Comparison of ENCODE assay signal across 15 cellular contexts in the genomic region with DNA sequence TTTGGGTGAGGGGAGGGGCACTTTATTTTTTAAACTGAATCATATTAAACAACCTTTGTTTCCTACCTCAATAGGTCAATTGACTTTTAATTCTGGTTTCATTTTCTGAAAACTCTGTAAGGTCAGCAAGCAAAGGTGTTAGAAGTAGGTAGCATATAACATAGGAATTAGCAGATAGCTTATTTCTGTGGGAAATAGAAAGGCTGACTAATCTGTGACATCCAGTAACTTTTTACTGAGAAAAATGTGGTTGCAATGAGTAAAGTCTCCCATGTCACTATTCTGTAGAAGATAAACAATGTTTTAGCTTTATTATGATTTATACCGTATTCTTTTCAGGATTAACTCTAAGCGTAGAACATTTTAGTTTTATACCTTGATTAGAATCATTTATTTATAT.
DNase-seq lines count a peak whose midpoint lies in the region; ATAC-seq and TF ChIP-seq lines count a peak whose summit lies in the region.
"Had no signal": no experiment of that assay in that cellular context is flagged by ENCODE, and none has a peak within 500 bp of the region (broad histone marks: within the 10 kb centered on the region; RNA-seq: fewer than 3 reads in every experiment).

No MANE protein-coding gene starts in this region.

- DNase-seq in activated CD4-positive, alpha-beta T cell treated with anti-CD3 and anti-CD28 coated beads, Interleukin-2, amount 10 ng/mL, durations not matched to agents 24 days and 14 days, result no peak
- DNase-seq in activated CD4-positive, alpha-beta T cell treated with anti-CD3 and anti-CD28 coated beads for 48 hours, result no peak
- DNase-seq in AG09309 (ENCODE audit: low read depth), result peak; percentile 18
- no peak for DNase-seq in T-helper 2 cell treated with Interferon-gamma antibody and Interleukin-4, amounts not matched to agents 5 μg/mL and 100 μg/mL, for 36 hours (ENCODE audit: low spot score)
- peak; percentile 15 for DNase-seq in fibroblast of the aortic adventitia (ENCODE audit: low read depth)
- DNase-seq in NCI-H2196 treated with DMSO at 0.1 percent for 48 hours (lab: John Stamatoyannopoulos, UW; ENCODE audit: unreplicated experiment), result no peak
- no peak for DNase-seq in NCI-H774 (lab: John Stamatoyannopoulos, UW)
- DNase-seq: Calu3, DMS79, NCI-H1436 treated with DMSO at 0.1 percent for 48 hours, NCI-H226, NCI-H526 had no signal

- H3K36me3 Mint-ChIP-seq in activated CD4-positive, alpha-beta T cell treated with anti-CD3 and anti-CD28 coated beads, Interleukin-2, amount 10 ng/mL, durations not matched to agents 24 days and 14 days (ENCODE audit: low read depth), result peaks cover 2% of the 10 kb centered on the region
- peaks cover 2% of the 10 kb centered on the region for H3K36me3 Mint-ChIP-seq in T-helper 2 cell treated with Interferon-gamma antibody and Interleukin-4, amounts not matched to agents 5 μg/mL and 100 μg/mL, for 36 hours (ENCODE audit: low read depth)
- H3K36me3 Mint-ChIP-seq: CD14-positive monocyte had no signal

- intact Hi-C loops in activated CD4-positive, alpha-beta T cell treated with anti-CD3 and anti-CD28 coated beads, Interleukin-2, amount 10 ng/mL, durations not matched to agents 24 days and 14 days (cut with micrococcal nuclease), result loop anchor here (1.0 to 5.0 kb wide), 6 partner anchors 39 to 240 kb away; a partner anchor contains a TSS

- no peak for TF ChIP-seq CTCF in AG09309 (IDR thresholded peaks at IDR 0.05; ENCODE audit: control insufficient read depth, insufficient read depth, low read depth, low read length, missing control alignments)
- TF ChIP-seq CTCF in fibroblast of the aortic adventitia (IDR thresholded peaks at IDR 0.05; ENCODE audit: insufficient read depth, low read length), result no peak

- H3K4me3 Mint-ChIP-seq in activated CD4-positive, alpha-beta T cell treated with anti-CD3 and anti-CD28 coated beads, Interleukin-2, amount 10 ng/mL, durations not matched to agents 24 days and 14 days, result no peak overlapping the region
- peak overlapping the region; percentile 14 for H3K4me3 Mint-ChIP-seq in T-helper 2 cell treated with Interferon-gamma antibody and Interleukin-4, amounts not matched to agents 5 μg/mL and 100 μg/mL, for 36 hours
- H3K4me3 Mint-ChIP-seq: CD14-positive monocyte had no signal

- peaks cover 16% of the 10 kb centered on the region for H3K9me3 Mint-ChIP-seq in activated CD4-positive, alpha-beta T cell treated with anti-CD3 and anti-CD28 coated beads, Interleukin-2, amount 10 ng/mL, durations not matched to agents 24 days and 14 days
- H3K9me3 Mint-ChIP-seq in T-helper 2 cell treated with Interferon-gamma antibody and Interleukin-4, amounts not matched to agents 5 μg/mL and 100 μg/mL, for 36 hours, result no peaks in the 10 kb centered on the region

- no peaks in the 10 kb centered on the region for H3K27me3 Mint-ChIP-seq in activated CD4-positive, alpha-beta T cell treated with anti-CD3 and anti-CD28 coated beads, Interleukin-2, amount 10 ng/mL, durations not matched to agents 24 days and 14 days
- no peaks in the 10 kb centered on the region for H3K27me3 Mint-ChIP-seq in T-helper 2 cell treated with Interferon-gamma antibody and Interleukin-4, amounts not matched to agents 5 μg/mL and 100 μg/mL, for 36 hours (ENCODE audit: low read depth)

- H3K4me3 ChIP-seq in AG09309 (ENCODE audit: control insufficient read depth, low read depth, low read length) (no peak overlapping the region), fibroblast of the aortic adventitia (ENCODE audit: low read depth, low read length) (no peak overlapping the region)
- H3K4me3 ChIP-seq: K562 had no signal

- H3K4me1 Mint-ChIP-seq in activated CD4-positive, alpha-beta T cell treated with anti-CD3 and anti-CD28 coated beads, Interleukin-2, amount 10 ng/mL, durations not matched to agents 24 days and 14 days, result peaks cover 6% of the 10 kb centered on the region
- H3K4me1 Mint-ChIP-seq in T-helper 2 cell treated with Interferon-gamma antibody and Interleukin-4, amounts not matched to agents 5 μg/mL and 100 μg/mL, for 36 hours (ENCODE audit: low read depth), result peaks cover 13% of the 10 kb centered on the region
- H3K4me1 Mint-ChIP-seq: CD14-positive monocyte had no signal

- no peak for ATAC-seq in HG02678 (IDR thresholded peaks at IDR 0.05; ENCODE audit: unreplicated experiment)
- ATAC-seq: K562 had no signal

- H3K27ac Mint-ChIP-seq in activated CD4-positive, alpha-beta T cell treated with anti-CD3 and anti-CD28 coated beads, Interleukin-2, amount 10 ng/mL, durations not matched to agents 24 days and 14 days, result peak overlapping the region; percentile 74
- no peak overlapping the region for H3K27ac Mint-ChIP-seq in T-helper 2 cell treated with Interferon-gamma antibody and Interleukin-4, amounts not matched to agents 5 μg/mL and 100 μg/mL, for 36 hours
- H3K27ac Mint-ChIP-seq: CD14-positive monocyte had no signal

Comparison
In these comparisons a context has a peak if more than half of its experiments do, and no peak if none do; other contexts are left out.
1. DNase-seq: peak in AG09309 (single experiment) and fibroblast of the aortic adventitia (single experiment); none in activated CD4-positive, alpha-beta T cell treated with anti-CD3 and anti-CD28 coated beads, Interleukin-2, amount 10 ng/mL, durations not matched to agents 24 days and 14 days (single experiment), activated CD4-positive, alpha-beta T cell treated with anti-CD3 and anti-CD28 coated beads for 48 hours (single experiment), T-helper 2 cell treated with Interferon-gamma antibody and Interleukin-4, amounts not matched to agents 5 μg/mL and 100 μg/mL, for 36 hours (single experiment), NCI-H2196 treated with DMSO at 0.1 percent for 48 hours (single experiment) and NCI-H774 (single experiment).